8 cellular contexts compared by ENCODE assay signal in genomic region chr20:50283922-50284810, GRCh38.
A peak's percentile ranks its signal among the peaks of the same experiment; 100 is the strongest.
DNase-seq lines count a peak whose midpoint lies in the region; ATAC-seq and TF ChIP-seq lines count a peak whose summit lies in the region.

No MANE protein-coding gene starts in this region.

- H3K27ac ChIP-seq in suprapubic skin = peak overlapping the region; percentile 94

- peak; percentile 37 for ATAC-seq in activated CD8-positive, alpha-beta T cell treated with anti-CD3 and anti-CD28 coated beads for 36 hours
- no peak for ATAC-seq in HG03565 (IDR thresholded peaks at IDR 0.05; ENCODE audit: unreplicated experiment)

- TF ChIP-seq CTCF in activated CD8-positive, alpha-beta T cell treated with anti-CD3 and anti-CD28 coated beads for 36 hours (IDR thresholded peaks at IDR 0.05) = no peak
- no peak for TF ChIP-seq CTCF in suprapubic skin (IDR thresholded peaks at IDR 0.05)

- no peak for TF ChIP-seq POLR2A in suprapubic skin (IDR thresholded peaks at IDR 0.05)

- 71% methylated on average over 12 of the region's 24 CpGs for WGBS in suprapubic skin

- no peaks in the 10 kb centered on the region for H3K9me3 Mint-ChIP-seq in activated CD8-positive, alpha-beta T cell treated with anti-CD3 and anti-CD28 coated beads for 36 hours

- no peak overlapping the region for H3K27ac Mint-ChIP-seq in activated CD8-positive, alpha-beta T cell treated with anti-CD3 and anti-CD28 coated beads for 36 hours

- no peaks in the 10 kb centered on the region for H3K36me3 ChIP-seq in suprapubic skin

- CTCF ChIA-PET in activated CD8-positive, alpha-beta T cell treated with anti-CD3 and anti-CD28 coated beads for 36 hours (lab: Charles Lee) = interaction anchor here (1.4 to 1.6 kb wide), 2 partner anchors 180 to 304 kb away, joined by 3 to 4 read pairs; no protein-coding TSS in a partner anchor

- no peak overlapping the region for H3K4me3 Mint-ChIP-seq in activated CD8-positive, alpha-beta T cell treated with anti-CD3 and anti-CD28 coated beads for 36 hours

- peaks cover 1% of the 10 kb centered on the region for H3K27me3 Mint-ChIP-seq in activated CD8-positive, alpha-beta T cell treated with anti-CD3 and anti-CD28 coated beads for 36 hours

- H3K27me3 ChIP-seq in suprapubic skin = no peaks in the 10 kb centered on the region

- DNase-seq in SIG-M5 treated with dmso at 0.1 percent for 504 hours (lab: John Stamatoyannopoulos, UW; ENCODE audit: unreplicated experiment) (peak; percentile 82), SIG-M5 (lab: John Stamatoyannopoulos, UW) (no peak), islet precursor cell (peak; percentile 74), suprapubic skin (ENCODE audit: low spot score in 2 of 2) (no peak), NCI-H446 treated with DMSO at 0.1 percent for 48 hours (lab: John Stamatoyannopoulos, UW) (no peak), retina (no peak)
- DNase-seq in activated CD8-positive, alpha-beta T cell treated with anti-CD3 and anti-CD28 coated beads for 36 hours = peak; percentile 28

- peaks cover 55% of the 10 kb centered on the region for H3K4me1 ChIP-seq in suprapubic skin

- no peak for TF ChIP-seq EP300 in suprapubic skin (IDR thresholded peaks at IDR 0.05)

- H3K9me3 ChIP-seq in suprapubic skin = no peaks in the 10 kb centered on the region

- H3K4me3 ChIP-seq in suprapubic skin = no peak overlapping the region

- peaks cover 5% of the 10 kb centered on the region for H3K4me1 Mint-ChIP-seq in activated CD8-positive, alpha-beta T cell treated with anti-CD3 and anti-CD28 coated beads for 36 hours (ENCODE audit: low read depth)

- H3K36me3 Mint-ChIP-seq in activated CD8-positive, alpha-beta T cell treated with anti-CD3 and anti-CD28 coated beads for 36 hours (ENCODE audit: low read depth) = no peaks in the 10 kb centered on the region

- intact Hi-C loops in activated CD8-positive, alpha-beta T cell treated with anti-CD3 and anti-CD28 coated beads for 36 hours (cut with micrococcal nuclease) = no loop called here

- POLR2A ChIA-PET in activated CD8-positive, alpha-beta T cell treated with anti-CD3 and anti-CD28 coated beads for 36 hours (lab: Charles Lee) = interaction anchor here (1.3 kb wide), 2 partner anchors 13 to 55 kb away, joined by 3 to 6 read pairs; no protein-coding TSS in a partner anchor

Comparison
In these comparisons a context has a peak if more than half of its experiments do, and no peak if none do; other contexts are left out.
1. DNase-seq: peak in SIG-M5 treated with dmso at 0.1 percent for 504 hours (single experiment), activated CD8-positive, alpha-beta T cell treated with anti-CD3 and anti-CD28 coated beads for 36 hours (single experiment) and islet precursor cell (single experiment); none in SIG-M5 (single experiment), suprapubic skin (0 of 2), NCI-H446 treated with DMSO at 0.1 percent for 48 hours (single experiment) and retina (single experiment).